In the genomic region with DNA sequence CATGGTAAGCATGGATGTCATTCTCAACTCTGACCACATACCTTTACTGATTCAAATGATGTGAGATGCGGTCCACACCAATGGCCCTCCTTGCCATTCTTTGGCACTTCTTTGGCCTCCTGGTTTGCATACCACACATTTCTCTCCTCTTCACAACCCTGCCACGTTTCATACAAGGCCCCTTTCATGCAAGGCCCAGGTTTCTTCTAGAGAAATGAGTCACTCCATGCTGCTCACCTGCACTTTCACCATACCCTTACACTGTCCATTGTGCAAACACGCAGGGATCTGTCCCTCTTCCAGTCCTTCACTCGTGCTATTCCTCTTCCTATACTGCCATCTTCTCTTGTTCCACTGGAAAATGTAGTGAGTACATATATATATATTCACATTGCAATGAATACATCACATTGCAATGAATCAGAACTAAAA, we compare ENCODE assay signal across 15 cellular contexts. TPM values are rescaled to one million over a fixed set of nuclear protein-coding genes. Genes with fewer than 3 reads are reported as not detected.
A peak's percentile ranks its signal among the peaks of the same experiment; 100 is the strongest.
DNase-seq lines count a peak whose midpoint lies in the region; ATAC-seq and TF ChIP-seq lines count a peak whose summit lies in the region.
"Had no signal": no experiment of that assay in that cellular context is flagged by ENCODE, and none has a peak within 500 bp of the region (broad histone marks: within the 10 kb centered on the region; RNA-seq: fewer than 3 reads in every experiment).

No MANE protein-coding gene starts in this region.

- no peak overlapping the region for H3K4me3 Mint-ChIP-seq in activated T-helper 1 cell treated with anti-CD3 and anti-CD28 coated beads, Interleukin-12 subunit alpha, Interleukin-12 subunit beta, Interleukin-2, Interleukin-4 antibody, amounts not matched to agents 30 ng/mL and 10 ng/mL and 1 ng/mL, durations not matched to agents 14 hours and 24 hours and 36 hours
- H3K4me3 Mint-ChIP-seq: activated T-cell treated with anti-CD3 and anti-CD28 coated beads, Interleukin-2, amount 50 U/mL, for 24 hours had no signal

- no peaks in the 10 kb centered on the region for H3K4me1 Mint-ChIP-seq in activated T-helper 1 cell treated with anti-CD3 and anti-CD28 coated beads, Interleukin-12 subunit alpha, Interleukin-12 subunit beta, Interleukin-2, Interleukin-4 antibody, amounts not matched to agents 30 ng/mL and 10 ng/mL and 1 ng/mL, durations not matched to agents 14 hours and 24 hours and 36 hours (ENCODE audit: low read depth)

- no peak for TF ChIP-seq CTCF in RWPE2 (IDR thresholded peaks at IDR 0.05; ENCODE audit: poor library complexity, severe bottlenecking)

- peaks cover 2% of the 10 kb centered on the region for H3K27me3 Mint-ChIP-seq in activated T-helper 1 cell treated with anti-CD3 and anti-CD28 coated beads, Interleukin-12 subunit alpha, Interleukin-12 subunit beta, Interleukin-2, Interleukin-4 antibody, amounts not matched to agents 30 ng/mL and 10 ng/mL and 1 ng/mL, durations not matched to agents 14 hours and 24 hours and 36 hours (ENCODE audit: insufficient read depth)

- no peaks in the 10 kb centered on the region for H3K4me1 ChIP-seq in RWPE2 (ENCODE audit: insufficient read depth, poor library complexity, severe bottlenecking)
- H3K4me1 ChIP-seq: psoas muscle had no signal

- no peaks in the 10 kb centered on the region for H3K9me3 Mint-ChIP-seq in activated T-helper 1 cell treated with anti-CD3 and anti-CD28 coated beads, Interleukin-12 subunit alpha, Interleukin-12 subunit beta, Interleukin-2, Interleukin-4 antibody, amounts not matched to agents 30 ng/mL and 10 ng/mL and 1 ng/mL, durations not matched to agents 14 hours and 24 hours and 36 hours
- H3K9me3 Mint-ChIP-seq: activated T-cell treated with anti-CD3 and anti-CD28 coated beads, Interleukin-2, amount 50 U/mL, for 24 hours had no signal

- DNase-seq in RWPE2 (ENCODE audit: low spot score), result no peak
- DNase-seq in activated T-helper 1 cell treated with anti-CD3 and anti-CD28 coated beads, Interleukin-12 subunit alpha, Interleukin-12 subunit beta, Interleukin-2, Interleukin-4 antibody, amounts not matched to agents 30 ng/mL and 10 ng/mL and 1 ng/mL, durations not matched to agents 14 hours and 24 hours and 36 hours (ENCODE audit: low spot score), result no peak
- no peak for DNase-seq in activated CD4-positive, alpha-beta T cell treated with anti-CD3 and anti-CD28 coated beads, Interleukin-2, amount 50 U/mL, for 1 hour
- no peak for DNase-seq in NCI-H2171 (lab: John Stamatoyannopoulos, UW)
- DNase-seq in MV-4-11 (lab: John Stamatoyannopoulos, UW), result no peak
- DNase-seq: activated CD4-positive, CD25-positive, alpha-beta regulatory T cell; activated T-cell treated with anti-CD3 and anti-CD28 coated beads, Interleukin-2, amount 50 U/mL, for 24 hours; Calu3; effector CD4-positive, alpha-beta T cell; islet precursor cell; psoas muscle; stimulated activated CD4-positive, alpha-beta T cell treated with anti-CD3 and anti-CD28 coated beads, Interleukin-2, amount 100 ng/mL, for 24 hours had no signal

- intact Hi-C loops in activated T-helper 1 cell treated with anti-CD3 and anti-CD28 coated beads, Interleukin-12 subunit alpha, Interleukin-12 subunit beta, Interleukin-2, Interleukin-4 antibody, amounts not matched to agents 30 ng/mL and 10 ng/mL and 1 ng/mL, durations not matched to agents 14 hours and 24 hours and 36 hours (cut with micrococcal nuclease), result no loop called here

- H3K9me3 ChIP-seq in RWPE2 (ENCODE audit: severe bottlenecking), result no peaks in the 10 kb centered on the region
- H3K9me3 ChIP-seq: psoas muscle had no signal

- no peak overlapping the region for H3K4me3 ChIP-seq in RWPE2 (ENCODE audit: severe bottlenecking)
- H3K4me3 ChIP-seq: psoas muscle had no signal

- no peaks in the 10 kb centered on the region for H3K36me3 ChIP-seq in RWPE2 (ENCODE audit: low read depth)

- H3K27me3 ChIP-seq in RWPE2 (ENCODE audit: insufficient read depth, poor library complexity, severe bottlenecking), result no peaks in the 10 kb centered on the region

- H3K27ac Mint-ChIP-seq in activated T-helper 1 cell treated with anti-CD3 and anti-CD28 coated beads, Interleukin-12 subunit alpha, Interleukin-12 subunit beta, Interleukin-2, Interleukin-4 antibody, amounts not matched to agents 30 ng/mL and 10 ng/mL and 1 ng/mL, durations not matched to agents 14 hours and 24 hours and 36 hours, result no peak overlapping the region
- H3K27ac Mint-ChIP-seq: activated T-cell treated with anti-CD3 and anti-CD28 coated beads, Interleukin-2, amount 50 U/mL, for 24 hours had no signal

- no peak overlapping the region for H3K27ac ChIP-seq in RWPE2 (ENCODE audit: poor library complexity, severe bottlenecking)
- H3K27ac ChIP-seq: psoas muscle had no signal

- ATAC-seq in GM18519 (IDR thresholded peaks at IDR 0.05; ENCODE audit: low FRiP score, unreplicated experiment) (peak; percentile 82), GM21515 (IDR thresholded peaks at IDR 0.05; ENCODE audit: unreplicated experiment) (peak; percentile 81), HG03045 (IDR thresholded peaks at IDR 0.05; ENCODE audit: unreplicated experiment) (peak; percentile 71), RWPE2 (ENCODE audit: low read depth) (peak; percentile 41)
- ATAC-seq: psoas muscle had no signal

- H3K36me3 Mint-ChIP-seq in activated T-helper 1 cell treated with anti-CD3 and anti-CD28 coated beads, Interleukin-12 subunit alpha, Interleukin-12 subunit beta, Interleukin-2, Interleukin-4 antibody, amounts not matched to agents 30 ng/mL and 10 ng/mL and 1 ng/mL, durations not matched to agents 14 hours and 24 hours and 36 hours (ENCODE audit: low read depth), result no peaks in the 10 kb centered on the region

RNA-seq across cellular contexts. Expression of a gene that starts 24.4 kb away (rescaled TPM):
- not detected in 2 replicates for total RNA-seq in activated T-helper 1 cell treated with anti-CD3 and anti-CD28 coated beads, Interleukin-12 subunit alpha, Interleukin-12 subunit beta, Interleukin-2, Interleukin-4 antibody, amounts not matched to agents 30 ng/mL and 10 ng/mL and 1 ng/mL, durations not matched to agents 14 hours and 24 hours and 36 hours
- total RNA-seq: Calu3, psoas muscle had no signal
